In genomic region chrX:15475021-15475420, GRCh38 we compare ENCODE assay signal across 19 cellular contexts. TPM values are rescaled to one million over a fixed set of nuclear protein-coding genes. Genes with fewer than 3 reads are reported as not detected.
DNase-seq lines count a peak whose midpoint lies in the region; ATAC-seq, FAIRE-seq and TF ChIP-seq lines count a peak whose summit lies in the region.
"Had no signal": no experiment of that assay in that cellular context is flagged by ENCODE, and none has a peak within 500 bp of the region (broad histone marks: within the 10 kb centered on the region; RNA-seq: fewer than 3 reads in every experiment).

No MANE protein-coding gene starts in this region.

- H3K9me1 ChIP-seq in endothelial cell of umbilical vein (replicated peaks; ENCODE audit: control insufficient read depth, extremely low read depth, insufficient read depth, low read length), result no peaks in the 10 kb centered on the region

- H3F3A ChIP-seq in GM23248 (ENCODE audit: insufficient read depth), result no peaks in the 10 kb centered on the region
- no peaks in the 10 kb centered on the region for H3F3A ChIP-seq in neural progenitor cell (ENCODE audit: low read depth)

- WGBS in GM23248 (ENCODE audit: low coverage in 1 of 2, low lambda C conversion rate in 2 of 2, missing lambda C conversion rate in 2 of 2), 2 experiments, result 0 to 16% methylated on average over 5 of the region's 5 CpGs

- TF ChIP-seq CTCF in endothelial cell of umbilical vein (IDR thresholded peaks at IDR 0.05; ENCODE audit: extremely low read depth in 1 of 2, insufficient read depth in 1 of 2, low read depth in 1 of 2, low read length in 2 of 2) (no peak), neural progenitor cell (IDR thresholded peaks at IDR 0.05) (no peak)

- H2AFZ ChIP-seq in GM23248 (peak overlapping the region; percentile 58), endothelial cell of umbilical vein (ENCODE audit: low read depth, low read length) (no peak overlapping the region), neural progenitor cell (replicated peaks) (peak overlapping the region; percentile 27)
- H2AFZ ChIP-seq: parathyroid adenoma had no signal

- H3K27ac ChIP-seq in GM23248 (peak overlapping the region; percentile 43), endothelial cell of umbilical vein (ENCODE audit: insufficient read depth, low read depth, low read length) (peak overlapping the region; percentile 76), neural progenitor cell (peak overlapping the region; percentile 27)
- H3K27ac ChIP-seq: HL-60, parathyroid adenoma, testis had no signal

- H3K4me2 ChIP-seq in GM23248 (ENCODE audit: unreplicated experiment), result peak overlapping the region; percentile 76
- H3K4me2 ChIP-seq in endothelial cell of umbilical vein (ENCODE audit: insufficient read depth, low read length), result peak overlapping the region; percentile 42
- peak overlapping the region; percentile 31 for H3K4me2 ChIP-seq in neural progenitor cell

- H3K9ac ChIP-seq in GM23248, result no peak overlapping the region
- peak overlapping the region; percentile 48 for H3K9ac ChIP-seq in endothelial cell of umbilical vein (replicated peaks; ENCODE audit: extremely low read depth, insufficient read depth, low read length)
- H3K9ac ChIP-seq in neural progenitor cell, result no peak overlapping the region
- H3K9ac ChIP-seq: parathyroid adenoma had no signal

- H3K27me3 ChIP-seq in GM23248 (replicated peaks; ENCODE audit: insufficient read depth) (no peaks in the 10 kb centered on the region), endothelial cell of umbilical vein (ENCODE audit: control insufficient read depth in 2 of 2, insufficient read depth in 2 of 2, low read length in 2 of 2) (no peaks in the 10 kb centered on the region), neural progenitor cell (no peaks in the 10 kb centered on the region)
- H3K27me3 ChIP-seq: BE2C, SJCRH30, testis had no signal

- H3K9me3 Mint-ChIP-seq in neural progenitor cell, result no peaks in the 10 kb centered on the region
- H3K9me3 Mint-ChIP-seq: activated T-helper 17 cell treated with anti-CD3 and anti-CD28 coated beads, Interleukin-2, amount 50 U/mL, for 72 hours had no signal

- no peak overlapping the region for H3K4me3 Mint-ChIP-seq in neural progenitor cell
- H3K4me3 Mint-ChIP-seq: activated CD8-positive, alpha-beta T cell treated with anti-CD3 and anti-CD28 coated beads, Interleukin-2, amount 10 ng/mL, durations not matched to agents 7 days and 5 days; activated T-helper 17 cell treated with anti-CD3 and anti-CD28 coated beads, Interleukin-2, amount 50 U/mL, for 72 hours had no signal

- ATAC-seq in GM18861 (IDR thresholded peaks at IDR 0.05; ENCODE audit: unreplicated experiment), result no peak
- no peak for ATAC-seq in GM21526 (IDR thresholded peaks at IDR 0.05; ENCODE audit: low FRiP score, unreplicated experiment)
- ATAC-seq: activated CD8-positive, alpha-beta T cell treated with anti-CD3 and anti-CD28 coated beads, Interleukin-2, amount 10 ng/mL, durations not matched to agents 7 days and 5 days; activated T-helper 17 cell treated with anti-CD3 and anti-CD28 coated beads, Interleukin-2, amount 50 U/mL, for 72 hours had no signal

- H3K36me3 ChIP-seq in GM23248 (ENCODE audit: low read depth), result no peaks in the 10 kb centered on the region
- peaks cover 0 to 5% of the 10 kb centered on the region in 2 experiments for H3K36me3 ChIP-seq in endothelial cell of umbilical vein (ENCODE audit: control insufficient read depth in 2 of 2, extremely low read depth in 1 of 2, insufficient read depth in 2 of 2, low read length in 2 of 2)
- H3K36me3 ChIP-seq in neural progenitor cell, result no peaks in the 10 kb centered on the region
- H3K36me3 ChIP-seq: BE2C, SJCRH30 had no signal

- H3K36me3 Mint-ChIP-seq in neural progenitor cell, result peaks cover 12% of the 10 kb centered on the region

- H4K20me1 ChIP-seq in GM23248 (ENCODE audit: insufficient read depth) (no peaks in the 10 kb centered on the region), endothelial cell of umbilical vein (replicated peaks; ENCODE audit: control insufficient read depth, extremely low read depth, insufficient read depth, low read length) (no peaks in the 10 kb centered on the region), neural progenitor cell (ENCODE audit: low read depth) (no peaks in the 10 kb centered on the region)

- H3K9me3 ChIP-seq in GM23248 (ENCODE audit: low read depth), result no peaks in the 10 kb centered on the region
- H3K9me3 ChIP-seq in endothelial cell of umbilical vein (replicated peaks; ENCODE audit: control insufficient read depth, insufficient read depth, low read length), result no peaks in the 10 kb centered on the region
- H3K9me3 ChIP-seq in neural progenitor cell (ENCODE audit: low read depth), result no peaks in the 10 kb centered on the region
- H3K9me3 ChIP-seq: BE2C, SJCRH30, testis had no signal

- H3K27ac Mint-ChIP-seq in neural progenitor cell, result no peak overlapping the region
- H3K27ac Mint-ChIP-seq: activated CD8-positive, alpha-beta T cell treated with anti-CD3 and anti-CD28 coated beads, Interleukin-2, amount 10 ng/mL, durations not matched to agents 7 days and 5 days; activated T-helper 17 cell treated with anti-CD3 and anti-CD28 coated beads, Interleukin-2, amount 50 U/mL, for 72 hours had no signal

- in situ Hi-C loops in GM23248 (cut with MboI), result no loop called here

- peaks cover 11% of the 10 kb centered on the region for H3K4me1 ChIP-seq in GM23248 (ENCODE audit: insufficient read depth)
- H3K4me1 ChIP-seq in endothelial cell of umbilical vein (ENCODE audit: control insufficient read depth, extremely low read depth, insufficient read depth, low read length), result peaks cover 19% of the 10 kb centered on the region
- peaks cover 10% of the 10 kb centered on the region for H3K4me1 ChIP-seq in neural progenitor cell
- H3K4me1 ChIP-seq: BE2C, parathyroid adenoma, testis had no signal

- H3K79me2 ChIP-seq in GM23248 (ENCODE audit: insufficient read depth) (no peaks in the 10 kb centered on the region), endothelial cell of umbilical vein (ENCODE audit: control insufficient read depth, insufficient read depth, low read length) (peaks cover 27% of the 10 kb centered on the region), neural progenitor cell (ENCODE audit: low read depth) (no peaks in the 10 kb centered on the region)
- H3K79me2 ChIP-seq: parathyroid adenoma had no signal

- H3K27me3 Mint-ChIP-seq in neural progenitor cell (ENCODE audit: insufficient read depth, low read depth), result no peaks in the 10 kb centered on the region
- H3K27me3 Mint-ChIP-seq: activated T-helper 17 cell treated with anti-CD3 and anti-CD28 coated beads, Interleukin-2, amount 50 U/mL, for 72 hours had no signal

- CTCF ChIA-PET in endothelial cell of umbilical vein (lab: Charles Lee), result interaction anchor here (0.9 to 1.0 kb wide), 2 partner anchors 90 to 93 kb away, joined by 3 to 4 read pairs; no protein-coding TSS in a partner anchor

- FAIRE-seq in endothelial cell of umbilical vein (lab: Jason Lieb, UNC), result peak; percentile 85
- FAIRE-seq: TTC549 had no signal

- intact Hi-C loops in endothelial cell of umbilical vein (cut with micrococcal nuclease), result no loop called here

- H3K9me2 ChIP-seq in GM23248 (ENCODE audit: insufficient read depth), result no peaks in the 10 kb centered on the region

- H3K4me3 ChIP-seq in GM23248 (no peak overlapping the region), endothelial cell of umbilical vein (replicated peaks in 1 of 3; ENCODE audit: insufficient read depth in 1 of 3, low read depth in 1 of 3, low read length in 3 of 3) (no peak overlapping the region), neural progenitor cell (no peak overlapping the region)
- H3K4me3 ChIP-seq: SJCRH30, testis had no signal

- dilution Hi-C loops in endothelial cell of umbilical vein (cut with MboI; ENCODE audit: extremely low pct_ligation_motif_present, low sequenced_read_pairs), result no loop called here

- DNase-seq in GM23248 (peak; percentile 59), NCI-H748 (lab: John Stamatoyannopoulos, UW; ENCODE audit: unreplicated experiment) (peak; percentile 82), endothelial cell of umbilical vein (ENCODE audit: low read depth, low spot score) (peak; percentile 68), neural progenitor cell (ENCODE audit: low spot score) (no peak), NCI-H1105 (lab: John Stamatoyannopoulos, UW) (no peak), NCI-H2029 (lab: John Stamatoyannopoulos, UW) (no peak)
- DNase-seq: activated CD8-positive, alpha-beta T cell treated with anti-CD3 and anti-CD28 coated beads, Interleukin-2, amount 10 ng/mL, durations not matched to agents 7 days and 5 days; BE2C; NCI-H2081; NK-92 treated with Interleukin-12 subunit alpha and Interleukin-12 subunit beta, amount 100 ng/mL, for 24 hours; SJCRH30; testis had no signal

- POLR2A ChIA-PET in endothelial cell of umbilical vein (lab: Charles Lee), result no interaction called here

- TF ChIP-seq POLR2A in endothelial cell of umbilical vein (IDR thresholded peaks at IDR 0.05; ENCODE audit: low read depth, low read length), result no peak

- no TSS peak for BruUV-seq in endothelial cell of umbilical vein (replicated peaks; lab: Mats Ljungman, UMichigan)

- peaks cover 15% of the 10 kb centered on the region for H3K4me1 Mint-ChIP-seq in neural progenitor cell
- H3K4me1 Mint-ChIP-seq: activated T-helper 17 cell treated with anti-CD3 and anti-CD28 coated beads, Interleukin-2, amount 50 U/mL, for 72 hours had no signal

RNA-seq across cellular contexts. Expression of gene PIR, which starts 18.1 kb away (rescaled TPM):
- 0.76 and 1.7 TPM in 2 replicates for total RNA-seq in GM23248 (2014; rRNA removed; shearing (Covaris generic))
- polyA plus RNA-seq in GM23248 (2016; fragmentation: Nextera tagmentation; extraction: Ambion mirVana) (5.7 and 5.9 TPM in 2 replicates), endothelial cell of umbilical vein (58.4 and 89.0 TPM in 2 replicates)
- total RNA-seq in endothelial cell of umbilical vein (92.1 and 108 TPM in 2 replicates), neural progenitor cell (ENCODE audit: low replicate concordance) (40.2 and 45.0 TPM in 2 replicates)
- polyA plus RNA-seq in endothelial cell of umbilical vein (2011; cell fraction: cytosol; rRNA removed), result 131 and 140 TPM in 2 replicates
- 75.9 and 82.5 TPM in 2 replicates for polyA plus RNA-seq in endothelial cell of umbilical vein (2011; cell fraction: nucleus; rRNA removed)
- 99.2 and 136 TPM in 2 replicates for polyA plus RNA-seq in endothelial cell of umbilical vein (2012)
- 36.8 and 41.6 TPM in 2 replicates for polyA minus RNA-seq in endothelial cell of umbilical vein
- 25.0 TPM for polyA minus RNA-seq in endothelial cell of umbilical vein (2011; cell fraction: cytosol; rRNA and poly(A)+ RNA removed)
- 49.7 and 51.0 TPM in 2 replicates for polyA minus RNA-seq in endothelial cell of umbilical vein (2011; cell fraction: nucleus; rRNA and poly(A)+ RNA removed)

RNA-seq across cellular contexts. Expression of gene BMX, which starts 25.6 kb away (rescaled TPM):
- not detected in 2 replicates for total RNA-seq in GM23248 (2014; rRNA removed; shearing (Covaris generic))
- polyA plus RNA-seq in GM23248 (2016; fragmentation: Nextera tagmentation; extraction: Ambion mirVana) (not detected in 2 replicates), endothelial cell of umbilical vein (42.9 and 49.8 TPM in 2 replicates)
- total RNA-seq in endothelial cell of umbilical vein (86.0 and 105 TPM in 2 replicates), neural progenitor cell (ENCODE audit: low replicate concordance) (not detected in 2 replicates)
- 69.4 and 80.4 TPM in 2 replicates for polyA plus RNA-seq in endothelial cell of umbilical vein (2011; cell fraction: cytosol; rRNA removed)
- polyA plus RNA-seq in endothelial cell of umbilical vein (2011; cell fraction: nucleus; rRNA removed), result 70.4 and 78.7 TPM in 2 replicates
- 85.8 and 108 TPM in 2 replicates for polyA plus RNA-seq in endothelial cell of umbilical vein (2012)
- polyA minus RNA-seq in endothelial cell of umbilical vein, result 37.7 and 47.6 TPM in 2 replicates
- polyA minus RNA-seq in endothelial cell of umbilical vein (2011; cell fraction: cytosol; rRNA and poly(A)+ RNA removed), result not detected
- 26.6 and 31.4 TPM in 2 replicates for polyA minus RNA-seq in endothelial cell of umbilical vein (2011; cell fraction: nucleus; rRNA and poly(A)+ RNA removed)
- total RNA-seq: activated CD8-positive, alpha-beta T cell treated with anti-CD3 and anti-CD28 coated beads, Interleukin-2, amount 10 ng/mL, durations not matched to agents 7 days and 5 days; activated T-helper 17 cell treated with anti-CD3 and anti-CD28 coated beads, Interleukin-2, amount 50 U/mL, for 72 hours; LHCN-M2 had no signal

Comparison
In these comparisons a context has a peak if more than half of its experiments do, and no peak if none do; other contexts are left out.
1. DNase-seq: peak in GM23248 (single experiment), NCI-H748 (single experiment) and endothelial cell of umbilical vein (single experiment); none in neural progenitor cell (single experiment), NCI-H1105 (single experiment) and NCI-H2029 (single experiment).
2. RNA of gene PIR, which starts 18.1 kb away (total RNA-seq): 92.1 to 108 TPM in endothelial cell of umbilical vein and 40.2 to 45.0 TPM in neural progenitor cell; 0.76 to 1.7 TPM in GM23248; every median in the first group is over 10 times any median in the second.
3. RNA of gene BMX, which starts 25.6 kb away (total RNA-seq): 86.0 to 105 TPM in endothelial cell of umbilical vein; not detected in GM23248 and not detected in neural progenitor cell; every median in the first group is over 10 times any median in the second.
4. Peak in every context shown above with its lines, with median percentiles within 50 percentile points of each other: H3K27ac ChIP-seq and H3K4me2 ChIP-seq.